In genomic region chr19:3368441-3368795, GRCh38 we compare ENCODE assay signal across 10 cellular contexts. TPM values are rescaled to one million over a fixed set of nuclear protein-coding genes. Genes with fewer than 3 reads are reported as not detected.
DNase-seq lines count a peak whose midpoint lies in the region; ATAC-seq and TF ChIP-seq lines count a peak whose summit lies in the region.
"Had no signal": no experiment of that assay in that cellular context is flagged by ENCODE, and none has a peak within 500 bp of the region (broad histone marks: within the 10 kb centered on the region; RNA-seq: fewer than 3 reads in every experiment).

No MANE protein-coding gene starts in this region.

- no peak overlapping the region for H3K4me2 ChIP-seq in mesendoderm (ENCODE audit: low read length)

- no CpG with 5 or more reads among the region's 5 CpGs for WGBS in mesendoderm (ENCODE audit: extremely low coverage, insufficient coverage, low lambda C conversion rate)
- 17 to 63% methylated on average over 2 to 5 of the region's 5 CpGs for WGBS in endodermal cell (ENCODE audit: insufficient coverage in 1 of 2, insufficient read length in 1 of 2), 2 experiments

- POLR2A ChIA-PET in RWPE1 (lab: Yijun Ruan, JAX; ENCODE audit: low non-redundant PET) = no interaction called here

- H4K8ac ChIP-seq in mesendoderm (ENCODE audit: low read depth, low read length) = no peak overlapping the region

- H3K36me3 Mint-ChIP-seq in CD4-positive, CD25-positive, alpha-beta regulatory T cell = no peaks in the 10 kb centered on the region
- no peaks in the 10 kb centered on the region for H3K36me3 Mint-ChIP-seq in endodermal cell (ENCODE audit: low read depth)

- peaks cover 0 to 50% (median 17%) of the 10 kb centered on the region in 4 donors for H3K4me1 Mint-ChIP-seq in CD4-positive, CD25-positive, alpha-beta regulatory T cell
- no peaks in the 10 kb centered on the region for H3K4me1 Mint-ChIP-seq in endodermal cell

- no peak overlapping the region for H3K18ac ChIP-seq in mesendoderm (ENCODE audit: low read length)

- no peaks in the 10 kb centered on the region for H3K36me3 ChIP-seq in CD4-positive, CD25-positive, alpha-beta regulatory T cell (ENCODE audit: control insufficient read depth, insufficient read depth, low read length)
- H3K36me3 ChIP-seq in mesendoderm (ENCODE audit: control insufficient read depth, insufficient read depth, low read length) = no peaks in the 10 kb centered on the region
- H3K36me3 ChIP-seq in endodermal cell (ENCODE audit: control insufficient read depth, insufficient read depth, low read length) = no peaks in the 10 kb centered on the region

- H3K27me3 Mint-ChIP-seq in CD4-positive, CD25-positive, alpha-beta regulatory T cell = peaks cover 33% of the 10 kb centered on the region
- peaks cover 96% of the 10 kb centered on the region for H3K27me3 Mint-ChIP-seq in endodermal cell (ENCODE audit: insufficient read depth)
- H3K27me3 Mint-ChIP-seq: effector memory CD8-positive, alpha-beta T cell had no signal

- no peak for ATAC-seq in CD4-positive, CD25-positive, alpha-beta regulatory T cell (ENCODE audit: low read depth in 2 of 2)
- ATAC-seq: effector memory CD8-positive, alpha-beta T cell had no signal

- TF ChIP-seq CTCF in RWPE1 (conservative IDR thresholded peaks at IDR 0.05; ENCODE audit: low read depth) = no peak
- TF ChIP-seq CTCF in epithelial cell of proximal tubule (conservative IDR thresholded peaks at IDR 0.05; ENCODE audit: low read depth, low read length) = no peak
- TF ChIP-seq CTCF in retinal pigment epithelial cell (conservative IDR thresholded peaks at IDR 0.05; ENCODE audit: low read depth, low read length) = no peak
- TF ChIP-seq CTCF in endodermal cell (conservative IDR thresholded peaks at IDR 0.05) = no peak

- H3K9me3 Mint-ChIP-seq in CD4-positive, CD25-positive, alpha-beta regulatory T cell = no peaks in the 10 kb centered on the region
- H3K9me3 Mint-ChIP-seq in endodermal cell = no peaks in the 10 kb centered on the region
- H3K9me3 Mint-ChIP-seq: effector memory CD8-positive, alpha-beta T cell had no signal

- H3K4me1 ChIP-seq in CD4-positive, CD25-positive, alpha-beta regulatory T cell (ENCODE audit: control insufficient read depth, insufficient read depth, low read length, poor library complexity, severe bottlenecking) = peaks cover 24% of the 10 kb centered on the region
- H3K4me1 ChIP-seq in mesendoderm (ENCODE audit: control insufficient read depth, low read depth, low read length) (no peaks in the 10 kb centered on the region), endodermal cell (ENCODE audit: control insufficient read depth, insufficient read depth, low read length) (no peaks in the 10 kb centered on the region)

- no peaks in the 10 kb centered on the region for H3K9me3 ChIP-seq in CD4-positive, CD25-positive, alpha-beta regulatory T cell (ENCODE audit: control insufficient read depth in 2 of 2, low read length in 2 of 2)
- no peaks in the 10 kb centered on the region for H3K9me3 ChIP-seq in endodermal cell (ENCODE audit: control insufficient read depth, low read length)

- no peak overlapping the region for H3K27ac ChIP-seq in CD4-positive, CD25-positive, alpha-beta regulatory T cell (ENCODE audit: insufficient read depth, low read length, poor library complexity, severe bottlenecking)
- peak overlapping the region; percentile 97 for H3K27ac ChIP-seq in RWPE1
- H3K27ac ChIP-seq in mesendoderm (ENCODE audit: low read depth, low read length) = no peak overlapping the region
- no peak overlapping the region for H3K27ac ChIP-seq in endodermal cell (ENCODE audit: low read depth, low read length)

- H3K4me3 ChIP-seq in CD4-positive, CD25-positive, alpha-beta regulatory T cell (ENCODE audit: low read depth, low read length) = no peak overlapping the region
- peak overlapping the region; percentile 96 for H3K4me3 ChIP-seq in epithelial cell of proximal tubule (ENCODE audit: low read depth, low read length)
- peak overlapping the region; percentile 75 for H3K4me3 ChIP-seq in retinal pigment epithelial cell (ENCODE audit: low read length)
- no peak overlapping the region for H3K4me3 ChIP-seq in mesendoderm (ENCODE audit: low read length)
- no peak overlapping the region for H3K4me3 ChIP-seq in endodermal cell (ENCODE audit: low read length)

- H3K4me3 Mint-ChIP-seq in CD4-positive, CD25-positive, alpha-beta regulatory T cell = peak overlapping the region; percentile 30 to 80 (median 68)
- H3K4me3 Mint-ChIP-seq in endodermal cell = no peak overlapping the region

- no peak overlapping the region for H3K4ac ChIP-seq in mesendoderm (ENCODE audit: low read depth, low read length)

- H3K56ac ChIP-seq in mesendoderm (ENCODE audit: low read length) = no peak overlapping the region

- no peaks in the 10 kb centered on the region for H3K79me2 ChIP-seq in mesendoderm (ENCODE audit: control insufficient read depth, insufficient read depth, low read length)

- no peak overlapping the region for H3K23ac ChIP-seq in mesendoderm (ENCODE audit: low read length)

- peak overlapping the region in 2 of 3 donors; percentile 73 to 75 for H3K27ac Mint-ChIP-seq in CD4-positive, CD25-positive, alpha-beta regulatory T cell
- no peak overlapping the region for H3K27ac Mint-ChIP-seq in endodermal cell

- CTCF ChIA-PET in RWPE1 (lab: Yijun Ruan, JAX) = interaction anchor here (0.6 kb wide), 1 partner anchor 217 kb away, joined by 3 read pairs; no protein-coding TSS in a partner anchor

- no peak overlapping the region for H2BK120ac ChIP-seq in mesendoderm (ENCODE audit: low read depth, low read length)

- H3K27me3 ChIP-seq in CD4-positive, CD25-positive, alpha-beta regulatory T cell (ENCODE audit: control insufficient read depth, insufficient read depth, low read length) = no peaks in the 10 kb centered on the region
- H3K27me3 ChIP-seq in mesendoderm (ENCODE audit: insufficient read depth, low read length, poor library complexity) (peaks cover 79% of the 10 kb centered on the region), endodermal cell (ENCODE audit: control insufficient read depth, insufficient read depth, low read length, poor library complexity, severe bottlenecking) (peaks cover 97% of the 10 kb centered on the region)

- no peak for DNase-seq in CD4-positive, CD25-positive, alpha-beta regulatory T cell
- DNase-seq in RWPE1 (ENCODE audit: low spot score) (no peak), epithelial cell of proximal tubule (ENCODE audit: low read depth) (no peak), retinal pigment epithelial cell (ENCODE audit: low read depth) (no peak), mesendoderm (no peak), endodermal cell (no peak), COR-L47 (lab: John Stamatoyannopoulos, UW) (no peak), NCI-H1092 treated with DMSO at 0.1 percent for 48 hours (lab: John Stamatoyannopoulos, UW) (no peak)
- DNase-seq: effector memory CD8-positive, alpha-beta T cell; NCI-H1436 had no signal

- H2AK5ac ChIP-seq in mesendoderm (ENCODE audit: low read length) = no peak overlapping the region

- no peaks in the 10 kb centered on the region for H3K79me1 ChIP-seq in mesendoderm (ENCODE audit: low read length)

- H2BK15ac ChIP-seq in mesendoderm (replicated peaks; ENCODE audit: low read depth) = no peak overlapping the region

- H2BK5ac ChIP-seq in mesendoderm (ENCODE audit: low read length) = no peak overlapping the region

- no peak overlapping the region for H3K9ac ChIP-seq in mesendoderm (ENCODE audit: low read length)
- no peak overlapping the region for H3K9ac ChIP-seq in endodermal cell (ENCODE audit: extremely low read depth, low read length, poor library complexity, severe bottlenecking)

- no peak overlapping the region for H4K5ac ChIP-seq in mesendoderm (ENCODE audit: low read length)

RNA-seq across cellular contexts. Expression of gene NFIC, which starts 2.0 kb away (rescaled TPM):
- total RNA-seq in CD4-positive, CD25-positive, alpha-beta regulatory T cell = 17.8 TPM
- 1 to 10 TPM; 3.7 to 5.8 (median 4.0) TPM for polyA plus RNA-seq in CD4-positive, CD25-positive, alpha-beta regulatory T cell
- total RNA-seq in epithelial cell of proximal tubule (16.8 and 31.2 TPM in 2 replicates), endodermal cell (1 to 10 TPM; 5.2 to 6.6 TPM)
- polyA plus RNA-seq in mesendoderm (2013, experiment 1 of 2) = 8.8 TPM
- polyA plus RNA-seq in mesendoderm (2013, experiment 2 of 2) = 8.8 TPM
- polyA plus RNA-seq in endodermal cell (2013, experiment 1 of 2) = 4.0 TPM
- polyA plus RNA-seq in endodermal cell (2013, experiment 2 of 2) = 3.7 TPM

Comparison
In these comparisons a context has a peak if more than half of its experiments do, and no peak if none do; other contexts are left out.
1. H3K4me3 ChIP-seq: peak in epithelial cell of proximal tubule (single experiment) and retinal pigment epithelial cell (single experiment); none in CD4-positive, CD25-positive, alpha-beta regulatory T cell (single experiment), mesendoderm (single experiment) and endodermal cell (single experiment).